15 cellular contexts compared by ENCODE assay signal in genomic region chr14:59075503-59075902, GRCh38.
A peak's percentile ranks its signal among the peaks of the same experiment; 100 is the strongest.
DNase-seq lines count a peak whose midpoint lies in the region; ATAC-seq and TF ChIP-seq lines count a peak whose summit lies in the region.
"Had no signal": no experiment of that assay in that cellular context is flagged by ENCODE, and none has a peak within 500 bp of the region (broad histone marks: within the 10 kb centered on the region; RNA-seq: fewer than 3 reads in every experiment).

No MANE protein-coding gene starts in this region.

- peaks cover 2 to 6% (median 2%) of the 10 kb centered on the region in 3 donors for H3K27me3 Mint-ChIP-seq in immature natural killer cell (ENCODE audit: low read depth in 3 of 3)

- H3K27ac Mint-ChIP-seq in immature natural killer cell: no peak overlapping the region
- H3K27ac Mint-ChIP-seq: CD14-positive monocyte; CD4-positive, alpha-beta memory T cell; GM23338; H9 had no signal

- ATAC-seq in left colon: peak; percentile 64
- ATAC-seq in SK-N-SH treated with all-trans-retinoic acid at 6 μM for 48 hours: no peak
- ATAC-seq: GM23338 had no signal

- H3K4me3 Mint-ChIP-seq in immature natural killer cell: no peak overlapping the region
- H3K4me3 Mint-ChIP-seq: CD14-positive monocyte; CD4-positive, alpha-beta memory T cell; GM23338; H9 had no signal

- DNase-seq in HuH-7 (ENCODE audit: low spot score) (peak; percentile 29), left colon (no peak), mucosa of gallbladder (ENCODE audit: low spot score) (peak; percentile 46), immature natural killer cell (no peak), NCI-H69 (lab: John Stamatoyannopoulos, UW) (no peak)
- DNase-seq in stimulated activated CD4-positive, alpha-beta T cell treated with anti-CD3 and anti-CD28 coated beads, Interleukin-2, amount 100 ng/mL, for 24 hours: no peak
- DNase-seq: 8988T; CD4-positive, alpha-beta memory T cell; DMS79 treated with DMSO at 0.1 percent for 48 hours; GF-D8; H9; IMR-90 had no signal

- intact Hi-C loops in left colon (cut with DNase I, micrococcal nuclease): no loop called here

- no peaks in the 10 kb centered on the region for H3K4me1 Mint-ChIP-seq in immature natural killer cell
- H3K4me1 Mint-ChIP-seq: CD14-positive monocyte; CD4-positive, alpha-beta memory T cell; GM23338; H9 had no signal

- H3K36me3 Mint-ChIP-seq in immature natural killer cell: no peaks in the 10 kb centered on the region
- H3K36me3 Mint-ChIP-seq: CD14-positive monocyte; CD4-positive, alpha-beta memory T cell had no signal

- H3K9me3 Mint-ChIP-seq in immature natural killer cell: peaks cover 0 to 1% (median 0%) of the 10 kb centered on the region in 6 donors
- H3K9me3 Mint-ChIP-seq: GM23338, H9 had no signal

TF ChIP-seq in SK-N-SH treated with all-trans-retinoic acid at 6 μM for 48 hours, 23 proteins besides CTCF, POLR2A, EP300 and RAD21:
- TF ChIP-seq ZNF8 (CRISPR knock-in tag; IDR thresholded peaks at IDR 0.05) (no peak), SNAI2 (CRISPR knock-in tag; IDR thresholded peaks at IDR 0.05) (no peak), PPARA (CRISPR knock-in tag; IDR thresholded peaks at IDR 0.05; ENCODE audit: borderline replicate concordance) (no peak), ESRRG (CRISPR knock-in tag; IDR thresholded peaks at IDR 0.05) (no peak), OSR1 (CRISPR knock-in tag; IDR thresholded peaks at IDR 0.05) (no peak)
- TF ChIP-seq, protein P1, sequence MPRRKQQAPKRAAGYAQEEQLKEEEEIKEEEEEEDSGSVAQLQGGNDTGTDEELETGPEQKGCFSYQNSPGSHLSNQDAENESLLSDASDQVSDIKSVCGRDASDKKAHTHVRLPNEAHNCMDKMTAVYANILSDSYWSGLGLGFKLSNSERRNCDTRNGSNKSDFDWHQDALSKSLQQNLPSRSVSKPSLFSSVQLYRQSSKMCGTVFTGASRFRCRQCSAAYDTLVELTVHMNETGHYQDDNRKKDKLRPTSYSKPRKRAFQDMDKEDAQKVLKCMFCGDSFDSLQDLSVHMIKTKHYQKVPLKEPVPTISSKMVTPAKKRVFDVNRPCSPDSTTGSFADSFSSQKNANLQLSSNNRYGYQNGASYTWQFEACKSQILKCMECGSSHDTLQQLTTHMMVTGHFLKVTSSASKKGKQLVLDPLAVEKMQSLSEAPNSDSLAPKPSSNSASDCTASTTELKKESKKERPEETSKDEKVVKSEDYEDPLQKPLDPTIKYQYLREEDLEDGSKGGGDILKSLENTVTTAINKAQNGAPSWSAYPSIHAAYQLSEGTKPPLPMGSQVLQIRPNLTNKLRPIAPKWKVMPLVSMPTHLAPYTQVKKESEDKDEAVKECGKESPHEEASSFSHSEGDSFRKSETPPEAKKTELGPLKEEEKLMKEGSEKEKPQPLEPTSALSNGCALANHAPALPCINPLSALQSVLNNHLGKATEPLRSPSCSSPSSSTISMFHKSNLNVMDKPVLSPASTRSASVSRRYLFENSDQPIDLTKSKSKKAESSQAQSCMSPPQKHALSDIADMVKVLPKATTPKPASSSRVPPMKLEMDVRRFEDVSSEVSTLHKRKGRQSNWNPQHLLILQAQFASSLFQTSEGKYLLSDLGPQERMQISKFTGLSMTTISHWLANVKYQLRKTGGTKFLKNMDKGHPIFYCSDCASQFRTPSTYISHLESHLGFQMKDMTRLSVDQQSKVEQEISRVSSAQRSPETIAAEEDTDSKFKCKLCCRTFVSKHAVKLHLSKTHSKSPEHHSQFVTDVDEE (CRISPR knock-in tag; IDR thresholded peaks at IDR 0.05): no peak
TF ChIP-seq in SK-N-SH treated with all-trans-retinoic acid at 6 μM for 48 hours: peak in this region for 0.

Comparison
In these comparisons a context has a peak if more than half of its experiments do, and no peak if none do; other contexts are left out.
1. DNase-seq: peak in HuH-7 (single experiment) and mucosa of gallbladder (single experiment); none in left colon (0 of 2), immature natural killer cell (0 of 3), NCI-H69 (single experiment) and stimulated activated CD4-positive, alpha-beta T cell treated with anti-CD3 and anti-CD28 coated beads, Interleukin-2, amount 100 ng/mL, for 24 hours (0 of 2).